In the genomic region with DNA sequence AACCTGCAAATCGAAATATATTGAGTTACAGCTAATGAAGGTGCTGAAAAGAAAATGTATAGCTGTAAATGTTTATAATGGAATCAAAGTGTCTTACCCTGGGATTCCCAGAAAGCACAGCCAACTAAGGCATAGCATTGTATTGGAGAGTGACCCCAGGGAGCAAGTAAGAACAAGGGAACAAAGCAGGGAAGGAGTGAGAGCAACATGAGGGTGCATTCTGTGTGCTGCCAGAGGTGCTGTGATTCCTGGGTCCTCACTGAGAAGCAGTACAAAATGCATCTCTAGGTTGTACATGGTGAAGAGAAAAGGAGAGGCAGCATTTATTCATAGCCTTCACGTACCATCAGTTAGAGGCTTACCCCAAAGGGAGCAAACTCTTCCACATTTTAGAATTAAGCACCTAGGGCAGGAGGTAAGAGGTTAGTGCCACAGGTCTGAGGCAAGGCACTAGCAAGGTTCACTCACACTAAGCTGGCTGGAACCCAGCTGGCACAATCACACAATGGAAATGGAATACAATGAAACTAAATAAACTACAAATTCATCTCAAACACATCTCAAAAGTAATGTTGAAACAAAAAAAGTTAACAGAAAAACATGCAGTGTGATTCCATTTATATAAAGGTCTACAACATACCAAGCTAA, we compare ENCODE assay signal across 3 cellular contexts.
TF ChIP-seq lines count a peak whose summit lies in the region.

No MANE protein-coding gene starts in this region.

TF ChIP-seq in GM23338, 12 proteins besides CTCF, POLR2A, EP300 and RAD21 (continues in another document):
- TF ChIP-seq JUNB (IDR thresholded peaks at IDR 0.05; ENCODE audit: unreplicated experiment), result no peak
- no peak for TF ChIP-seq STAT1 (IDR thresholded peaks at IDR 0.05; ENCODE audit: unreplicated experiment)
- TF ChIP-seq, protein P1, sequence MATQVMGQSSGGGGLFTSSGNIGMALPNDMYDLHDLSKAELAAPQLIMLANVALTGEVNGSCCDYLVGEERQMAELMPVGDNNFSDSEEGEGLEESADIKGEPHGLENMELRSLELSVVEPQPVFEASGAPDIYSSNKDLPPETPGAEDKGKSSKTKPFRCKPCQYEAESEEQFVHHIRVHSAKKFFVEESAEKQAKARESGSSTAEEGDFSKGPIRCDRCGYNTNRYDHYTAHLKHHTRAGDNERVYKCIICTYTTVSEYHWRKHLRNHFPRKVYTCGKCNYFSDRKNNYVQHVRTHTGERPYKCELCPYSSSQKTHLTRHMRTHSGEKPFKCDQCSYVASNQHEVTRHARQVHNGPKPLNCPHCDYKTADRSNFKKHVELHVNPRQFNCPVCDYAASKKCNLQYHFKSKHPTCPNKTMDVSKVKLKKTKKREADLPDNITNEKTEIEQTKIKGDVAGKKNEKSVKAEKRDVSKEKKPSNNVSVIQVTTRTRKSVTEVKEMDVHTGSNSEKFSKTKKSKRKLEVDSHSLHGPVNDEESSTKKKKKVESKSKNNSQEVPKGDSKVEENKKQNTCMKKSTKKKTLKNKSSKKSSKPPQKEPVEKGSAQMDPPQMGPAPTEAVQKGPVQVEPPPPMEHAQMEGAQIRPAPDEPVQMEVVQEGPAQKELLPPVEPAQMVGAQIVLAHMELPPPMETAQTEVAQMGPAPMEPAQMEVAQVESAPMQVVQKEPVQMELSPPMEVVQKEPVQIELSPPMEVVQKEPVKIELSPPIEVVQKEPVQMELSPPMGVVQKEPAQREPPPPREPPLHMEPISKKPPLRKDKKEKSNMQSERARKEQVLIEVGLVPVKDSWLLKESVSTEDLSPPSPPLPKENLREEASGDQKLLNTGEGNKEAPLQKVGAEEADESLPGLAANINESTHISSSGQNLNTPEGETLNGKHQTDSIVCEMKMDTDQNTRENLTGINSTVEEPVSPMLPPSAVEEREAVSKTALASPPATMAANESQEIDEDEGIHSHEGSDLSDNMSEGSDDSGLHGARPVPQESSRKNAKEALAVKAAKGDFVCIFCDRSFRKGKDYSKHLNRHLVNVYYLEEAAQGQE (IDR thresholded peaks at IDR 0.05; ENCODE audit: unreplicated experiment), result no peak
- TF ChIP-seq ZNF331 (CRISPR knock-in tag; IDR thresholded peaks at IDR 0.05; ENCODE audit: low read depth), result no peak
- TF ChIP-seq EZH2 (IDR thresholded peaks at IDR 0.05; ENCODE audit: low read depth, unreplicated experiment), result no peak
- TF ChIP-seq ZNF114 (CRISPR knock-in tag; IDR thresholded peaks at IDR 0.05), result no peak
- no peak for TF ChIP-seq POLR2AphosphoS5 (IDR thresholded peaks at IDR 0.05; ENCODE audit: low read depth)
- TF ChIP-seq EZH2phosphoT487 (IDR thresholded peaks at IDR 0.05; ENCODE audit: unreplicated experiment), result no peak
- no peak for TF ChIP-seq CREB1 (CRISPR knock-in tag; IDR thresholded peaks at IDR 0.05; ENCODE audit: low read depth)
- TF ChIP-seq NANOG (IDR thresholded peaks at IDR 0.05; ENCODE audit: borderline replicate concordance), result no peak

TF ChIP-seq in WTC11, 78 proteins besides CTCF, POLR2A, EP300 and RAD21:
- TF ChIP-seq NR3C1 (CRISPR knock-in tag; conservative IDR thresholded peaks at IDR 0.05; ENCODE audit: low read depth), result no peak
- no peak for TF ChIP-seq NR2C2 (CRISPR knock-in tag; IDR thresholded peaks at IDR 0.05)
TF ChIP-seq in WTC11: peak in this region for 0.

TF ChIP-seq in H1, 55 proteins besides CTCF, POLR2A, EP300 and RAD21:
- no peak for TF ChIP-seq JUND (IDR thresholded peaks at IDR 0.05; ENCODE audit: low read length)
- no peak for TF ChIP-seq YY1 (IDR thresholded peaks at IDR 0.05; ENCODE audit: low read depth, low read length)
- TF ChIP-seq SIRT6 (IDR thresholded peaks at IDR 0.05; ENCODE audit: low read length), result no peak
- no peak for TF ChIP-seq SIN3A (conservative IDR thresholded peaks at IDR 0.05 in 1 of 2, IDR thresholded peaks at IDR 0.05 in 1 of 2; ENCODE audit: low read depth in 1 of 2, low read length in 2 of 2)
- no peak for TF ChIP-seq SP4 (IDR thresholded peaks at IDR 0.05; ENCODE audit: low read length)
- TF ChIP-seq SAP30 (IDR thresholded peaks at IDR 0.05; ENCODE audit: insufficient read depth, insufficient replicate concordance, low read length), result no peak
- TF ChIP-seq, protein P2, sequence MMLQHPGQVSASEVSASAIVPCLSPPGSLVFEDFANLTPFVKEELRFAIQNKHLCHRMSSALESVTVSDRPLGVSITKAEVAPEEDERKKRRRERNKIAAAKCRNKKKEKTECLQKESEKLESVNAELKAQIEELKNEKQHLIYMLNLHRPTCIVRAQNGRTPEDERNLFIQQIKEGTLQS (IDR thresholded peaks at IDR 0.05; ENCODE audit: insufficient read depth, low read depth, low read length), result no peak
TF ChIP-seq in H1: peak in this region for 0.
